Comparison of ENCODE assay signal across 27 cellular contexts in the genomic region with DNA sequence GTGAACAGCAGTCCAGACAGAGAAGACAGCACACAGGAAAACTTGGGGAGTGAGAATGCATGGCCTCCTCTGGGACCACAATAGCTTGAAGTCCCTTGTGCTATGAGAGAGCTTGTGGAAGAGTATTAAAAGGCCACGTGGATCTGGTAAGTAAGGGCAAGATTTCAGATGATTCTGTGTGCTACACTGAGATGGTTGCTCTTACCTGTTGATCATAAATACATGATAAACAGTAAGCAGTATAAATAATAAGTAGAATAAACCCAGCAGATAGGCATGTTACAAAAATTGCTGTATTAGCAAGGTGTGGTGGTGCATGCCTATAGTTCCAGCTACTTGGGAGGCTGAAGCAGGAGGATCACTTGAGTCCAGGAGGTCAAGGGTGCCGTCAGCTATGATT.
A peak's percentile ranks its signal among the peaks of the same experiment; 100 is the strongest.
DNase-seq lines count a peak whose midpoint lies in the region; TF ChIP-seq lines count a peak whose summit lies in the region.
"Had no signal": no experiment of that assay in that cellular context is flagged by ENCODE, and none has a peak within 500 bp of the region (broad histone marks: within the 10 kb centered on the region; RNA-seq: fewer than 3 reads in every experiment).

No MANE protein-coding gene starts in this region.

- H3K36me3 ChIP-seq in HEK293 (ENCODE audit: control insufficient read depth in 2 of 2, insufficient read depth in 1 of 2, low read length in 2 of 2): no peaks in the 10 kb centered on the region
- H3K36me3 ChIP-seq: BE2C; BLaER1; BLaER1 treated with 17β-estradiol and CSF1 and Interleukin-3, amounts not matched to agents 10 nM and 100 nM had no signal

- TF ChIP-seq CTCF in HEK293 (tag by site-specific recombination; IDR thresholded peaks at IDR 0.05): no peak
- TF ChIP-seq CTCF in GM10248 (IDR thresholded peaks at IDR 0.05; ENCODE audit: control extremely low read depth, extremely low read depth, low read depth, missing control alignments): no peak

- H3K9me3 ChIP-seq in HEK293 (ENCODE audit: control insufficient read depth, insufficient read depth, low read depth, low read length): no peaks in the 10 kb centered on the region
- H3K9me3 ChIP-seq: A549, BE2C, BLaER1, Caco-2 had no signal

- DNase-seq in GM10248 (ENCODE audit: extremely low spot score): no peak
- DNase-seq: 8988T; ACHN; AML-193; BE2C; C1 segment of cervical spinal cord; Caco-2; Calu3; CD4-positive, alpha-beta memory T cell; CD4-positive, alpha-beta T cell; CD4-positive, CD25-positive, alpha-beta regulatory T cell; CD8-positive, alpha-beta memory T cell; CD8-positive, alpha-beta T cell; COR-L47; DMS 273 treated with DMSO at 0.1 percent for 48 hours; DMS153; DMS53; DMS79; DMS79 treated with DMSO at 0.1 percent for 48 hours; DND-41; EL had no signal

- H3K4me3 ChIP-seq in HEK293 (ENCODE audit: low read depth, low read length): no peak overlapping the region
- H3K4me3 ChIP-seq: A549; BLaER1; BLaER1 treated with 17β-estradiol and CSF1 and Interleukin-3, amounts not matched to agents 10 nM and 100 nM had no signal

- CTCF ChIA-PET in HEK293 (lab: Yijun Ruan, JAX) (no interaction called here), GM10248 (lab: Yijun Ruan, JAX) (no interaction called here)

- no peak overlapping the region for H3K27ac ChIP-seq in HEK293 (ENCODE audit: extremely low read depth, low read depth, low read length)
- H3K27ac ChIP-seq: 22Rv1; A549; BLaER1; BLaER1 treated with 17β-estradiol and CSF1 and Interleukin-3, amounts not matched to agents 10 nM and 100 nM; C4-2B had no signal

- POLR2A ChIA-PET in HEK293 (lab: Yijun Ruan, JAX): no interaction called here
- POLR2A ChIA-PET in GM10248 (lab: Yijun Ruan, JAX): no interaction called here

- no peaks in the 10 kb centered on the region for H3K4me1 ChIP-seq in HEK293 (ENCODE audit: control insufficient read depth, insufficient read depth, low read length)
- H3K4me1 ChIP-seq: A549; BLaER1; BLaER1 treated with 17β-estradiol and CSF1 and Interleukin-3, amounts not matched to agents 10 nM and 100 nM; Caco-2 had no signal

TF ChIP-seq in HEK293, 187 proteins besides CTCF, POLR2A, EP300 and RAD21:
- TF ChIP-seq SCRT1 (tag by site-specific recombination; IDR thresholded peaks at IDR 0.05; ENCODE audit: borderline replicate concordance) (peak; percentile 65; the same call in 1 of the 2 replicates), SCRT2 (tag by site-specific recombination; IDR thresholded peaks at IDR 0.05) (peak; percentile 68), ZNF324 (tag by site-specific recombination; IDR thresholded peaks at IDR 0.05) (no peak)
